ENCODE assay signal across 12 cellular contexts in genomic region chr5:179534431-179534830, GRCh38. TPM values are rescaled to one million over a fixed set of nuclear protein-coding genes. Genes with fewer than 3 reads are reported as not detected.
DNase-seq lines count a peak whose midpoint lies in the region; ATAC-seq and TF ChIP-seq lines count a peak whose summit lies in the region.
"Had no signal": no experiment of that assay in that cellular context is flagged by ENCODE, and none has a peak within 500 bp of the region (broad histone marks: within the 10 kb centered on the region; RNA-seq: fewer than 3 reads in every experiment).

No MANE protein-coding gene starts in this region.

- no peak overlapping the region for H4K8ac ChIP-seq in mesendoderm (ENCODE audit: low read depth, low read length)

- H3K4me2 ChIP-seq in mesendoderm (ENCODE audit: low read length) = no peak overlapping the region

- H3K4ac ChIP-seq in mesendoderm (ENCODE audit: low read depth, low read length) = no peak overlapping the region

- no peaks in the 10 kb centered on the region for H3K4me1 ChIP-seq in mesendoderm (ENCODE audit: control insufficient read depth, low read depth, low read length)
- H3K4me1 ChIP-seq in upper lobe of left lung = peaks cover 0 to 15% (median 8%) of the 10 kb centered on the region in 4 donors

- intact Hi-C loops in dorsolateral prefrontal cortex (cut with DNase I) = no loop called here

- H3K9me3 ChIP-seq in upper lobe of left lung = no peaks in the 10 kb centered on the region

- H3K27me3 ChIP-seq in mesendoderm (ENCODE audit: insufficient read depth, low read length, poor library complexity) (no peaks in the 10 kb centered on the region), upper lobe of left lung (no peaks in the 10 kb centered on the region), dorsolateral prefrontal cortex (peaks cover 0 to 17% (median 4%) of the 10 kb centered on the region in 45 donors)

- H3K79me2 ChIP-seq in mesendoderm (ENCODE audit: control insufficient read depth, insufficient read depth, low read length) = no peaks in the 10 kb centered on the region

- no peak overlapping the region for H3K23ac ChIP-seq in mesendoderm (ENCODE audit: low read length)

- no peaks in the 10 kb centered on the region for H3K27me3 Mint-ChIP-seq in effector memory CD8-positive, alpha-beta T cell

- H2BK120ac ChIP-seq in mesendoderm (ENCODE audit: low read depth, low read length) = no peak overlapping the region

- no peak overlapping the region for H3K27ac Mint-ChIP-seq in effector memory CD8-positive, alpha-beta T cell

- no peak for TF ChIP-seq EP300 in upper lobe of left lung (IDR thresholded peaks at IDR 0.05)

- no peak overlapping the region for H2BK5ac ChIP-seq in mesendoderm (ENCODE audit: low read length)

- H2AK5ac ChIP-seq in mesendoderm (ENCODE audit: low read length) = no peak overlapping the region

- no peak overlapping the region for H2BK15ac ChIP-seq in mesendoderm (replicated peaks; ENCODE audit: low read depth)

- ATAC-seq in GM19351 (IDR thresholded peaks at IDR 0.05; ENCODE audit: unreplicated experiment) = peak; percentile 57
- peak; percentile 45 for ATAC-seq in HG03280 (IDR thresholded peaks at IDR 0.05; ENCODE audit: unreplicated experiment)
- ATAC-seq in effector memory CD8-positive, alpha-beta T cell (replicated peaks) = no peak
- ATAC-seq in upper lobe of left lung (ENCODE audit: low FRiP score in 2 of 2) = no peak
- ATAC-seq: left ventricle myocardium superior had no signal

- no CpG with 5 or more reads among the region's 12 CpGs for WGBS in mesendoderm (ENCODE audit: extremely low coverage, insufficient coverage, low lambda C conversion rate)
- 70 to 74% methylated on average over 12 of the region's 12 CpGs for WGBS in upper lobe of left lung, 2 donors

- H3K18ac ChIP-seq in mesendoderm (ENCODE audit: low read length) = no peak overlapping the region

- H3K36me3 ChIP-seq in mesendoderm (ENCODE audit: control insufficient read depth, insufficient read depth, low read length) (no peaks in the 10 kb centered on the region), upper lobe of left lung (no peaks in the 10 kb centered on the region)

- DNase-seq in GM12864 (ENCODE audit: low read depth) (no peak), NCI-H1105 treated with DMSO at 0.1 percent for 48 hours (lab: John Stamatoyannopoulos, UW) (no peak), mesendoderm (no peak), upper lobe of left lung (no peak), dorsolateral prefrontal cortex (no peak)
- DNase-seq in effector memory CD8-positive, alpha-beta T cell = no peak
- DNase-seq: caudate nucleus, foreskin fibroblast, left ventricle myocardium superior, right cardiac atrium had no signal

- no peak overlapping the region for H3K9ac ChIP-seq in mesendoderm (ENCODE audit: low read length)

- H3K36me3 Mint-ChIP-seq in effector memory CD8-positive, alpha-beta T cell (ENCODE audit: insufficient read depth) = peaks cover 4% of the 10 kb centered on the region

- TF ChIP-seq CTCF in GM12864 (IDR thresholded peaks at IDR 0.05; ENCODE audit: low read depth, low read length, missing control alignments) (no peak), upper lobe of left lung (IDR thresholded peaks at IDR 0.05) (no peak), dorsolateral prefrontal cortex (IDR thresholded peaks at IDR 0.05 in 54 of 56, conservative IDR thresholded peaks at IDR 0.05 in 2 of 56; ENCODE audit: low read depth in 1 of 56, partially characterized antibody in 56 of 56) (no peak)

- no peaks in the 10 kb centered on the region for H3K79me1 ChIP-seq in mesendoderm (ENCODE audit: low read length)

- H3K56ac ChIP-seq in mesendoderm (ENCODE audit: low read length) = no peak overlapping the region

- H3K4me3 ChIP-seq in GM12864 (ENCODE audit: low read depth, low read length) = peak overlapping the region; percentile 32
- no peak overlapping the region for H3K4me3 ChIP-seq in mesendoderm (ENCODE audit: low read length)
- no peak overlapping the region for H3K4me3 ChIP-seq in upper lobe of left lung
- H3K4me3 ChIP-seq in dorsolateral prefrontal cortex = no peak overlapping the region

- H3K4me3 Mint-ChIP-seq in effector memory CD8-positive, alpha-beta T cell = peak overlapping the region; percentile 3 to 60

- TF ChIP-seq POLR2A in upper lobe of left lung (IDR thresholded peaks at IDR 0.05) = no peak

- H3K4me1 Mint-ChIP-seq in effector memory CD8-positive, alpha-beta T cell (ENCODE audit: low read depth in 2 of 2) = no peaks in the 10 kb centered on the region

- H4K5ac ChIP-seq in mesendoderm (ENCODE audit: low read length) = no peak overlapping the region

- H3K27ac ChIP-seq in mesendoderm (ENCODE audit: low read depth, low read length) (no peak overlapping the region), upper lobe of left lung (no peak overlapping the region), dorsolateral prefrontal cortex (no peak overlapping the region)

- no peaks in the 10 kb centered on the region for H3K9me3 Mint-ChIP-seq in effector memory CD8-positive, alpha-beta T cell

RNA-seq across cellular contexts. Expression of gene RUFY1, which starts 15.9 kb away (rescaled TPM):
- polyA plus RNA-seq in mesendoderm (2013, experiment 1 of 2) = 13.7 TPM
- polyA plus RNA-seq in mesendoderm (2013, experiment 2 of 2) = 13.9 TPM
- total RNA-seq in upper lobe of left lung (100 to 1,000 TPM in 2 of 6 donors, 10 to 100 TPM in 4; 42.3 to 128 (median 74.7) TPM), dorsolateral prefrontal cortex (10 to 100 TPM; 28.4 to 67.4 (median 44.5) TPM)

Comparison
In these comparisons a context has a peak if more than half of its experiments do, and no peak if none do; other contexts are left out.
1. ATAC-seq: peak in GM19351 (single experiment) and HG03280 (single experiment); none in effector memory CD8-positive, alpha-beta T cell (single experiment) and upper lobe of left lung (0 of 2).